Comparison of ENCODE assay signal across 8 cellular contexts in the genomic region with DNA sequence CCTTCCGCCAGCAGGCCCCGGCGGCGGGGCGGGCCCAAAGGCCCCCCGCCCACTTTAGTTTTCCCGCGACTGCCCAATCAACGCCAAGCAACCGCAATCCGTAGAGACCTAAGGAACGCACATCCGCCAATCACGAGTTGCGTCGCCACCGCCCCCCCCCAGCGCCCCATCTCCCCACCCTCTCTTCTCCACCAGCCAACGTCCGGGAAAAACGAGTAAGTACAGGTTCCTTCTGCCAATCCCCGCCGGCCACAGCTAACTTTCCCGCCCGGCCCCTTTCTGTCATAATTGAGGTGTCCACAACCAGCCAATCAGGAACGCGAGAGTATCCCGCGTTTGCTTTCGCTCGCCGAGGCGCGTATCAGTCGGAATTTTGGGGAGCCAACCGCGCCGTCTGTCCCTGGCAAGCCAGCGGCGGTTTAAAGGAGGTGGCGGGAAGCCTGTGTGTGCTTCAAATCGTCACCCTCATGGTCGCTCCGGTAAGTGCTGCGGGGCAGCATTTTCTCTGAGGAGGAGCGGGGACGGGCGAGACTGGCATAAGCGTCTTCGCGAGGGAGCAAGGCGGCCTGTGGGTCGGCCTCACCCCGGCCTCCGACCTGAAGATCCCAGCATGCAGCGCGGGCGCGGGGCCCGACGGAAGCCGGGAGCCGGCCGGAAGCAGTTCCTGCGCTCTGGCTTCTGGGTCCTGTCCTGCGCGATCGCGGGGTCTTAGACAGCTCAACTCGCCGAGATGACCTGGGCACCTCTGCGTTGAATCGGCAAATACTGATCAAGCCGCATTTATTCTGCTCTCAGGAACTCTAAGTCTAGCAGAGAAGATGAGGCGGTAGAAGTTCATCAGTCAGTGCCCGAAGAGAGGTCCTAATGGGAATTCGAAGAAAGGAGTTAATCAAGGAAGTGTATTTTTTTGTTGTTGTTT. TPM values are rescaled to one million over a fixed set of nuclear protein-coding genes. Genes with fewer than 3 reads are reported as not detected.
DNase-seq lines count a peak whose midpoint lies in the region; ATAC-seq and TF ChIP-seq lines count a peak whose summit lies in the region.

A gene with protein sequence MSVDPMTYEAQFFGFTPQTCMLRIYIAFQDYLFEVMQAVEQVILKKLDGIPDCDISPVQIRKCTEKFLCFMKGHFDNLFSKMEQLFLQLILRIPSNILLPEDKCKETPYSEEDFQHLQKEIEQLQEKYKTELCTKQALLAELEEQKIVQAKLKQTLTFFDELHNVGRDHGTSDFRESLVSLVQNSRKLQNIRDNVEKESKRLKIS (plus strand): TSS at position 361 of the 919 bp plus-strand sequence. CDS start 2,297 bp downstream, outside the sequence.

- DNase-seq in DMS 273 (lab: John Stamatoyannopoulos, UW; ENCODE audit: unreplicated experiment) (peak; percentile 98), OCI-M2 (lab: John Stamatoyannopoulos, UW; ENCODE audit: unreplicated experiment) (peak; percentile 58), activated T-cell treated with anti-CD3 and anti-CD28 coated beads for 4 hours (peak; percentile 94), epithelial cell of esophagus (ENCODE audit: low read depth) (peak; percentile 99), mucosa of descending colon (peak; percentile 95 to 99 (median 98))
- peak; percentile 94 for DNase-seq in stimulated activated CD8-positive, alpha-beta memory T cell treated with anti-CD3 and anti-CD28 coated beads, Interleukin-4, amount 100 ng/mL, for 24 hours (ENCODE audit: low read depth)

- H3K36me3 Mint-ChIP-seq in IgD-negative memory B cell, result peaks cover 8% of the 10 kb centered on the region

- intact Hi-C loops in mucosa of descending colon (cut with DNase I, micrococcal nuclease), result no loop called here

- peaks cover 21 to 44% (median 30%) of the 10 kb centered on the region in 3 donors for H3K4me1 Mint-ChIP-seq in IgD-negative memory B cell

- H3K9me3 Mint-ChIP-seq in IgD-negative memory B cell, result no peaks in the 10 kb centered on the region

- peak within 1 kb of the TSS; percentile 99 for H3K27ac Mint-ChIP-seq in IgD-negative memory B cell

- TF ChIP-seq CTCF in epithelial cell of esophagus (IDR thresholded peaks at IDR 0.05; ENCODE audit: insufficient read depth, low read depth, low read length, missing control alignments) (no peak), mucosa of descending colon (IDR thresholded peaks at IDR 0.05) (no peak)

- peak within 1 kb of the TSS; percentile 93 to 98 (median 96) for H3K4me3 Mint-ChIP-seq in IgD-negative memory B cell

- H3K36me3 ChIP-seq in mucosa of descending colon (ENCODE audit: low read depth), result no peaks in the 10 kb centered on the region

- no peaks in the 10 kb centered on the region for H3K9me3 ChIP-seq in mucosa of descending colon

- H3K4me3 ChIP-seq in epithelial cell of esophagus (ENCODE audit: low read length) (peak within 1 kb of the TSS; percentile 99), mucosa of descending colon (peak within 1 kb of the TSS; percentile 85)

- peaks cover 3% of the 10 kb centered on the region for H3K27me3 Mint-ChIP-seq in IgD-negative memory B cell

- peaks cover 19% of the 10 kb centered on the region for H3K4me1 ChIP-seq in mucosa of descending colon (ENCODE audit: low read depth)

- ATAC-seq in GM21529 (IDR thresholded peaks at IDR 0.05; ENCODE audit: unreplicated experiment) (peak; percentile 81), mucosa of descending colon (peak; percentile 96)

RNA-seq across cellular contexts. Expression of the gene that starts here (rescaled TPM):
- 16.1 TPM for polyA plus RNA-seq in IgD-negative memory B cell
- 10 to 100 TPM; 10.2 to 14.3 (median 12.0) TPM for total RNA-seq in mucosa of descending colon

Comparison
In these comparisons a context has a peak if more than half of its experiments do, and no peak if none do; other contexts are left out.
1. Peak in every context shown above with its lines: DNase-seq, ATAC-seq and H3K4me3 ChIP-seq.